In genomic region chr9:79630521-79631403, GRCh38 we compare ENCODE assay signal across 15 cellular contexts. TPM values are rescaled to one million over a fixed set of nuclear protein-coding genes. Genes with fewer than 3 reads are reported as not detected.
DNase-seq lines count a peak whose midpoint lies in the region; ATAC-seq and TF ChIP-seq lines count a peak whose summit lies in the region.
"Had no signal": no experiment of that assay in that cellular context is flagged by ENCODE, and none has a peak within 500 bp of the region (broad histone marks: within the 10 kb centered on the region; RNA-seq: fewer than 3 reads in every experiment).

No MANE protein-coding gene starts in this region.

- TF ChIP-seq CTCF in neutrophil (IDR thresholded peaks at IDR 0.05) = no peak

- no peaks in the 10 kb centered on the region for H3K9me3 Mint-ChIP-seq in activated CD4-positive, alpha-beta T cell treated with anti-CD3 and anti-CD28 coated beads for 36 hours (ENCODE audit: low read depth)
- H3K9me3 Mint-ChIP-seq in activated CD4-positive, alpha-beta T cell treated with anti-CD3 and anti-CD28 coated beads, Interleukin-2, amount 10 ng/mL, durations not matched to agents 7 days and 5 days = no peaks in the 10 kb centered on the region
- H3K9me3 Mint-ChIP-seq: activated CD4-positive, alpha-beta memory T cell treated with anti-CD3 and anti-CD28 coated beads, Interleukin-2, amount 10 ng/mL, durations not matched to agents 7 days and 5 days had no signal

- H3K27ac ChIP-seq in neutrophil = peak overlapping the region; percentile 5
- H3K27ac ChIP-seq: SJSA1, transverse colon had no signal

- H3K4me3 Mint-ChIP-seq in activated CD4-positive, alpha-beta T cell treated with anti-CD3 and anti-CD28 coated beads for 36 hours = no peak overlapping the region
- H3K4me3 Mint-ChIP-seq in activated CD4-positive, alpha-beta T cell treated with anti-CD3 and anti-CD28 coated beads, Interleukin-2, amount 10 ng/mL, durations not matched to agents 7 days and 5 days = no peak overlapping the region
- H3K4me3 Mint-ChIP-seq: activated CD4-positive, alpha-beta memory T cell treated with anti-CD3 and anti-CD28 coated beads, Interleukin-2, amount 10 ng/mL, durations not matched to agents 7 days and 5 days had no signal

- peaks cover 40 to 51% of the 10 kb centered on the region in 2 experiments for H3K4me1 ChIP-seq in neutrophil (ENCODE audit: control insufficient read depth in 1 of 2, insufficient read depth in 1 of 2, low read depth in 1 of 2, low read length in 1 of 2)
- H3K4me1 ChIP-seq: SJSA1 had no signal

- peaks cover 60% of the 10 kb centered on the region for H3K4me1 Mint-ChIP-seq in activated CD4-positive, alpha-beta T cell treated with anti-CD3 and anti-CD28 coated beads for 36 hours
- peaks cover 37% of the 10 kb centered on the region for H3K4me1 Mint-ChIP-seq in activated CD4-positive, alpha-beta T cell treated with anti-CD3 and anti-CD28 coated beads, Interleukin-2, amount 10 ng/mL, durations not matched to agents 7 days and 5 days

- no peaks in the 10 kb centered on the region for H3K27me3 Mint-ChIP-seq in activated CD4-positive, alpha-beta T cell treated with anti-CD3 and anti-CD28 coated beads for 36 hours
- no peaks in the 10 kb centered on the region for H3K27me3 Mint-ChIP-seq in activated CD4-positive, alpha-beta T cell treated with anti-CD3 and anti-CD28 coated beads, Interleukin-2, amount 10 ng/mL, durations not matched to agents 7 days and 5 days
- H3K27me3 Mint-ChIP-seq: activated CD4-positive, alpha-beta memory T cell treated with anti-CD3 and anti-CD28 coated beads, Interleukin-2, amount 10 ng/mL, durations not matched to agents 7 days and 5 days had no signal

- DNase-seq in activated CD4-positive, alpha-beta T cell treated with anti-CD3 and anti-CD28 coated beads for 36 hours = no peak
- DNase-seq in activated CD4-positive, alpha-beta T cell treated with anti-CD3 and anti-CD28 coated beads, Interleukin-2, amount 10 ng/mL, durations not matched to agents 7 days and 5 days = no peak
- DNase-seq in stimulated activated CD4-positive, alpha-beta T cell treated with anti-CD3 and anti-CD28 coated beads, Interleukin-2, amount 100 ng/mL, for 24 hours = no peak
- DNase-seq in SIG-M5 (lab: John Stamatoyannopoulos, UW) (no peak), COR-L47 (lab: John Stamatoyannopoulos, UW) (no peak)
- DNase-seq: 8988T; activated CD4-positive, alpha-beta memory T cell treated with anti-CD3 and anti-CD28 coated beads, Interleukin-2, amount 10 ng/mL, durations not matched to agents 7 days and 5 days; DMS79 treated with DMSO at 0.1 percent for 48 hours; NCI-H446; nucleus accumbens; transverse colon had no signal

- H3K36me3 ChIP-seq in neutrophil = peaks cover 6% of the 10 kb centered on the region
- H3K36me3 ChIP-seq: transverse colon had no signal

- ATAC-seq in activated CD4-positive, alpha-beta T cell treated with anti-CD3 and anti-CD28 coated beads for 36 hours = peak; percentile 82
- ATAC-seq in GM21717 (IDR thresholded peaks at IDR 0.05; ENCODE audit: unreplicated experiment) (peak; percentile 89), HG03439 (IDR thresholded peaks at IDR 0.05; ENCODE audit: unreplicated experiment) (peak; percentile 70)

- H3K27me3 ChIP-seq in neutrophil = no peaks in the 10 kb centered on the region
- H3K27me3 ChIP-seq: SJSA1, transverse colon had no signal

- no peak overlapping the region for H3K4me3 ChIP-seq in neutrophil (ENCODE audit: low read depth in 1 of 2, low read length in 1 of 2)
- H3K4me3 ChIP-seq: SJSA1, transverse colon had no signal

- POLR2A ChIA-PET in activated CD4-positive, alpha-beta T cell treated with anti-CD3 and anti-CD28 coated beads for 36 hours (lab: Charles Lee) = no interaction called here
- POLR2A ChIA-PET in activated CD4-positive, alpha-beta T cell treated with anti-CD3 and anti-CD28 coated beads, Interleukin-2, amount 10 ng/mL, durations not matched to agents 7 days and 5 days (lab: Charles Lee) = no interaction called here

- peaks cover 11% of the 10 kb centered on the region for H3K36me3 Mint-ChIP-seq in activated CD4-positive, alpha-beta T cell treated with anti-CD3 and anti-CD28 coated beads for 36 hours (ENCODE audit: low read depth)
- peaks cover 12% of the 10 kb centered on the region for H3K36me3 Mint-ChIP-seq in activated CD4-positive, alpha-beta T cell treated with anti-CD3 and anti-CD28 coated beads, Interleukin-2, amount 10 ng/mL, durations not matched to agents 7 days and 5 days (ENCODE audit: low read depth)

- H3K27ac Mint-ChIP-seq in activated CD4-positive, alpha-beta T cell treated with anti-CD3 and anti-CD28 coated beads for 36 hours = peak overlapping the region; percentile 34
- no peak overlapping the region for H3K27ac Mint-ChIP-seq in activated CD4-positive, alpha-beta T cell treated with anti-CD3 and anti-CD28 coated beads, Interleukin-2, amount 10 ng/mL, durations not matched to agents 7 days and 5 days
- H3K27ac Mint-ChIP-seq: activated CD4-positive, alpha-beta memory T cell treated with anti-CD3 and anti-CD28 coated beads, Interleukin-2, amount 10 ng/mL, durations not matched to agents 7 days and 5 days had no signal

- intact Hi-C loops in activated CD4-positive, alpha-beta T cell treated with anti-CD3 and anti-CD28 coated beads for 36 hours (cut with DNase I, micrococcal nuclease) = loop anchor here in 1 of 2 experiments (2.0 kb wide), 1 partner anchor 182 kb away; no protein-coding TSS in a partner anchor

- CTCF ChIA-PET in activated CD4-positive, alpha-beta T cell treated with anti-CD3 and anti-CD28 coated beads for 36 hours (lab: Charles Lee) = no interaction called here
- CTCF ChIA-PET in activated CD4-positive, alpha-beta T cell treated with anti-CD3 and anti-CD28 coated beads, Interleukin-2, amount 10 ng/mL, durations not matched to agents 7 days and 5 days (lab: Charles Lee) = no interaction called here

- no peaks in the 10 kb centered on the region for H3K9me3 ChIP-seq in neutrophil
- H3K9me3 ChIP-seq: SJSA1, transverse colon had no signal

RNA-seq across cellular contexts. Expression of gene TLE4, which starts 59.0 kb away (rescaled TPM):
- 10 to 100 TPM; 11.8 to 15.5 TPM for total RNA-seq in activated CD4-positive, alpha-beta T cell treated with anti-CD3 and anti-CD28 coated beads for 36 hours
- total RNA-seq in activated CD4-positive, alpha-beta T cell treated with anti-CD3 and anti-CD28 coated beads, Interleukin-2, amount 10 ng/mL, durations not matched to agents 7 days and 5 days = 10 to 100 TPM; 38.0 to 38.4 TPM
